ENCODE assay signal across 29 cellular contexts in genomic region chr6:84876723-84877514, GRCh38.
"Had no signal": no experiment of that assay in that cellular context is flagged by ENCODE, and none has a peak within 500 bp of the region (broad histone marks: within the 10 kb centered on the region; RNA-seq: fewer than 3 reads in every experiment).

No MANE protein-coding gene starts in this region.

- H3K4me3 ChIP-seq: stomach, suprapubic skin, testis, thoracic aorta, thyroid gland, tibial artery, tibial nerve, transverse colon, upper lobe of left lung, upper lobe of right lung, uterus, vagina had no signal

- DNase-seq: stimulated activated CD4-positive, alpha-beta T cell treated with anti-CD3 and anti-CD28 coated beads, Interleukin-2, amount 100 ng/mL, for 48 hours; stimulated activated CD4-positive, alpha-beta T cell treated with anti-CD3 and anti-CD28 coated beads, Interleukin-4, amount 100 ng/mL, for 1 hour; stimulated activated CD4-positive, alpha-beta T cell treated with anti-CD3 and anti-CD28 coated beads, Interleukin-4, amount 100 ng/mL, for 24 hours; stimulated activated CD4-positive, alpha-beta T cell treated with anti-CD3 and anti-CD28 coated beads, Interleukin-4, amount 100 ng/mL, for 4 hours; stimulated activated CD8-positive, alpha-beta memory T cell treated with anti-CD3 and anti-CD28 coated beads, Interleukin-4, amount 100 ng/mL, for 48 hours; stimulated activated naive B cell treated with anti-CD40 and anti-IgM and Interleukin-4, amounts not matched to agents 10 μg/mL and 1 μg/mL and 100 μg/mL, for 72 hours; stimulated activated naive CD4-positive, alpha-beta T cell; stimulated activated naive CD4-positive, alpha-beta T cell treated with Interleukin-2 at 50 U/mL for 16 hours; stimulated activated naive CD8-positive, alpha-beta T cell treated with anti-CD3 and anti-CD28 coated beads, Interleukin-15, amount 100 ng/mL, for 72 hours; stimulated activated naive CD8-positive, alpha-beta T cell treated with anti-CD3 and anti-CD28 coated beads, Interleukin-15, Interleukin-2, amounts not matched to agents 100 U/mL and 50 U/mL, for 24 hours; stomach; substantia nigra; testis; thyroid gland; tibial artery; transverse colon; trophoblast cell; upper lobe of left lung; upper lobe of right lung; uterus had no signal

- ATAC-seq: stimulated activated effector memory CD8-positive, alpha-beta T cell treated with anti-CD3 and anti-CD28 coated beads, Interleukin-12 subunit alpha, Interleukin-12 subunit beta, amount 100 ng/mL, for 72 hours; stimulated activated memory B cell treated with anti-CD40 and anti-IgM and Interleukin-4, amounts not matched to agents 10 μg/mL and 1 μg/mL and 100 μg/mL, for 72 hours; stimulated activated naive B cell treated with anti-CD40 and anti-IgM and Interleukin-4, amounts not matched to agents 10 μg/mL and 1 μg/mL and 100 μg/mL, for 72 hours; stimulated activated naive CD8-positive, alpha-beta T cell treated with anti-CD3 and anti-CD28 coated beads, Interleukin-15, amount 100 ng/mL, for 72 hours; stimulated activated naive CD8-positive, alpha-beta T cell treated with anti-CD3 and anti-CD28 coated beads, Interleukin-15, Interleukin-2, amounts not matched to agents 100 U/mL and 50 U/mL, for 24 hours; upper lobe of right lung had no signal

- H3K9me3 Mint-ChIP-seq: stimulated activated naive CD8-positive, alpha-beta T cell treated with anti-CD3 and anti-CD28 coated beads, Interleukin-15, amount 100 ng/mL, for 72 hours; stimulated activated naive CD8-positive, alpha-beta T cell treated with anti-CD3 and anti-CD28 coated beads, Interleukin-15, Interleukin-2, amounts not matched to agents 100 ng/mL and 50 ng/mL, for 24 hours; type B pancreatic cell had no signal

- H3K27me3 Mint-ChIP-seq: stimulated activated memory B cell treated with anti-CD40 and anti-IgM and Interleukin-4, amounts not matched to agents 10 μg/mL and 1 μg/mL and 100 μg/mL, for 72 hours; stimulated activated naive B cell treated with anti-CD40 and anti-IgM and Interleukin-4, amounts not matched to agents 10 μg/mL and 1 μg/mL and 100 μg/mL, for 72 hours; stimulated activated naive CD8-positive, alpha-beta T cell treated with anti-CD3 and anti-CD28 coated beads, Interleukin-15, amount 100 ng/mL, for 72 hours; stimulated activated naive CD8-positive, alpha-beta T cell treated with anti-CD3 and anti-CD28 coated beads, Interleukin-15, Interleukin-2, amounts not matched to agents 100 ng/mL and 50 ng/mL, for 24 hours; type B pancreatic cell had no signal

- H3K9me3 ChIP-seq: stomach, suprapubic skin, testis, thoracic aorta, thyroid gland, tibial artery, tibial nerve, transverse colon, upper lobe of left lung, upper lobe of right lung, uterus, vagina had no signal

- H3K4me1 Mint-ChIP-seq: stimulated activated effector memory CD8-positive, alpha-beta T cell treated with anti-CD3 and anti-CD28 coated beads, Interleukin-12 subunit alpha, Interleukin-12 subunit beta, amount 100 ng/mL, for 72 hours; stimulated activated memory B cell treated with anti-CD40 and anti-IgM and Interleukin-4, amounts not matched to agents 10 μg/mL and 1 μg/mL and 100 μg/mL, for 72 hours; stimulated activated naive B cell treated with anti-CD40 and anti-IgM and Interleukin-4, amounts not matched to agents 10 μg/mL and 1 μg/mL and 100 μg/mL, for 72 hours; stimulated activated naive CD8-positive, alpha-beta T cell treated with anti-CD3 and anti-CD28 coated beads, Interleukin-15, amount 100 ng/mL, for 72 hours had no signal

- H3K27me3 ChIP-seq: stomach, suprapubic skin, testis, thyroid gland, tibial artery, tibial nerve, transverse colon, upper lobe of left lung, upper lobe of right lung, uterus, vagina had no signal

- H3K27ac ChIP-seq: stomach, suprapubic skin, testis, thoracic aorta, thyroid gland, tibial artery, tibial nerve, transverse colon, upper lobe of left lung, upper lobe of right lung, uterus, vagina had no signal

- H3K36me3 Mint-ChIP-seq: stimulated activated effector memory CD8-positive, alpha-beta T cell treated with anti-CD3 and anti-CD28 coated beads, Interleukin-12 subunit alpha, Interleukin-12 subunit beta, amount 100 ng/mL, for 72 hours; stimulated activated memory B cell treated with anti-CD40 and anti-IgM and Interleukin-4, amounts not matched to agents 10 μg/mL and 1 μg/mL and 100 μg/mL, for 72 hours; stimulated activated naive B cell treated with anti-CD40 and anti-IgM and Interleukin-4, amounts not matched to agents 10 μg/mL and 1 μg/mL and 100 μg/mL, for 72 hours; type B pancreatic cell had no signal

- FAIRE-seq: urothelium cell line had no signal

- H3K4me3 Mint-ChIP-seq: stimulated activated effector memory CD8-positive, alpha-beta T cell treated with anti-CD3 and anti-CD28 coated beads, Interleukin-12 subunit alpha, Interleukin-12 subunit beta, amount 100 ng/mL, for 72 hours; stimulated activated memory B cell treated with anti-CD40 and anti-IgM and Interleukin-4, amounts not matched to agents 10 μg/mL and 1 μg/mL and 100 μg/mL, for 72 hours; stimulated activated naive B cell treated with anti-CD40 and anti-IgM and Interleukin-4, amounts not matched to agents 10 μg/mL and 1 μg/mL and 100 μg/mL, for 72 hours; stimulated activated naive CD8-positive, alpha-beta T cell treated with anti-CD3 and anti-CD28 coated beads, Interleukin-15, amount 100 ng/mL, for 72 hours; stimulated activated naive CD8-positive, alpha-beta T cell treated with anti-CD3 and anti-CD28 coated beads, Interleukin-15, Interleukin-2, amounts not matched to agents 100 ng/mL and 50 ng/mL, for 24 hours; type B pancreatic cell had no signal

- H3K27ac Mint-ChIP-seq: stimulated activated effector memory CD8-positive, alpha-beta T cell treated with anti-CD3 and anti-CD28 coated beads, Interleukin-12 subunit alpha, Interleukin-12 subunit beta, amount 100 ng/mL, for 72 hours; stimulated activated memory B cell treated with anti-CD40 and anti-IgM and Interleukin-4, amounts not matched to agents 10 μg/mL and 1 μg/mL and 100 μg/mL, for 72 hours; stimulated activated naive B cell treated with anti-CD40 and anti-IgM and Interleukin-4, amounts not matched to agents 10 μg/mL and 1 μg/mL and 100 μg/mL, for 72 hours; stimulated activated naive CD8-positive, alpha-beta T cell treated with anti-CD3 and anti-CD28 coated beads, Interleukin-15, amount 100 ng/mL, for 72 hours; stimulated activated naive CD8-positive, alpha-beta T cell treated with anti-CD3 and anti-CD28 coated beads, Interleukin-15, Interleukin-2, amounts not matched to agents 100 ng/mL and 50 ng/mL, for 24 hours; type B pancreatic cell had no signal

- H3K36me3 ChIP-seq: stomach, suprapubic skin, thoracic aorta, thyroid gland, tibial artery, tibial nerve, transverse colon, upper lobe of left lung, upper lobe of right lung, uterus, vagina had no signal

- H3K4me1 ChIP-seq: stomach, suprapubic skin, testis, thyroid gland, tibial nerve, transverse colon, upper lobe of left lung, upper lobe of right lung, uterus, vagina had no signal
